Comparison of ENCODE assay signal across 1 cellular context in the genomic region with DNA sequence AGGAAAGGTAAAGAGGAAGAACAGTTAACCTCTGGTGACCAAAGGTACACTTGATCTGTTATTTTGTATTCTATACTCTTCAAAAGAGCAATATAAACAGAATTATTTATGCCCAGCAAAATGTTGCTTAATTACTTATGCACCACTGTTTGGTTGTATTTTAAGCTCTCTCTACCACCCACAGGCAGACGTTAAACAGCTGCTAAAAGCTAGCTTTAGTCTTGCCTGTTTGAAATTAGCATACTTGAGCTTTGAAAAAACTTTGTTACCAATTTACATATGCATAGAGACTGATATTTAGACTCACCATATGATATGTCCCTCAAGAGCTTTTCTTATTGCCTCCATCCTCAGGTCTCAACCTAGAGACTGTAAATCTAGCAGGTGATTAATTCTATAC.
TF ChIP-seq lines count a peak whose summit lies in the region.

No MANE protein-coding gene starts in this region.

TF ChIP-seq in GM23338, 12 proteins besides CTCF, POLR2A, EP300 and RAD21 (continued from another document):
- TF ChIP-seq ZNF462 (CRISPR knock-in tag; IDR thresholded peaks at IDR 0.05) (no peak), ETS1 (IDR thresholded peaks at IDR 0.05) (no peak), CREB1 (CRISPR knock-in tag; IDR thresholded peaks at IDR 0.05; ENCODE audit: low read depth) (no peak), POLR2AphosphoS5 (IDR thresholded peaks at IDR 0.05; ENCODE audit: low read depth) (no peak), NANOG (IDR thresholded peaks at IDR 0.05; ENCODE audit: borderline replicate concordance) (no peak)
